39 cellular contexts compared by ENCODE assay signal in the genomic region with DNA sequence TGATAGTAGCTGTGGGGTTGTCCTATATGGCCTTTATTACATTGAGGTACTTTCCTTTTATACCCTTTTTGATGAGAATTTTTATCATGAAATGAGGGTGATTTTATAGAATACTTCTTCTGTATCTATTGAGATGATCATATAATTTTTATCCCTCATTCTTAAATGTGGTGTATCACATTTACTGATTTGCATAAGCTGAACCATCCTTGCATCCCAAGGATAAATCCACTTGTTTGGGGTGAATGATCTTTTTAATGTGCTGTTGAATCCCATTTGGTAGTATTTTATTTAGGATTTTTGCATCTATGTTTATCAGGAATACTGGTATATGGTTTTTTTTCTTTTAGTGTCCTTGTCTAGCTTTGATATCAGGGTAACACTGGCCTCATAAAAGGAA.
"Had no signal": no experiment of that assay in that cellular context is flagged by ENCODE, and none has a peak within 500 bp of the region (broad histone marks: within the 10 kb centered on the region; RNA-seq: fewer than 3 reads in every experiment).

No MANE protein-coding gene starts in this region.

- ATAC-seq: activated naive CD4-positive, alpha-beta T cell treated with anti-CD3 and anti-CD28 coated beads, Interleukin-2, amount 50 U/mL, for 72 hours; activated naive CD8-positive, alpha-beta T cell treated with anti-CD3 and anti-CD28 coated beads, Interleukin-2, amount 50 U/mL, for 24 hours; activated T-cell treated with anti-CD3 and anti-CD28 coated beads, Interleukin-2, amount 50 U/mL, for 4 hours; activated T-cell treated with anti-CD3 and anti-CD28 coated beads, Interleukin-2, amount 50 U/mL, for 72 hours; activated T-helper 17 cell treated with anti-CD3 and anti-CD28 coated beads, Interleukin-2, amount 50 U/mL, for 72 hours; body of pancreas had no signal

- H3K27me3 Mint-ChIP-seq: activated naive CD4-positive, alpha-beta T cell treated with anti-CD3 and anti-CD28 coated beads, Interleukin-2, amount 50 U/mL, for 24 hours had no signal

- H3K4me1 ChIP-seq: adrenal gland, ascending aorta, body of pancreas, breast epithelium had no signal

- H3K27ac ChIP-seq: adrenal gland, ascending aorta, body of pancreas, brain microvascular endothelial cell, breast epithelium, cardiac muscle cell had no signal

- H3K36me3 ChIP-seq: adrenal gland, ascending aorta, brain microvascular endothelial cell, breast epithelium, cardiac muscle cell had no signal

- DNase-seq: activated effector memory CD4-positive, alpha-beta T cell treated with anti-CD3 and anti-CD28 coated beads, Interleukin-2, amount 50 U/mL, for 16 hours; activated effector memory CD4-positive, alpha-beta T cell treated with Interleukin-2 at 50 U/mL for 16 hours; activated gamma-delta T cell; activated gamma-delta T cell treated with Interleukin-2 at 50 U/mL for 16 hours; activated naive CD4-positive, alpha-beta T cell; activated naive CD4-positive, alpha-beta T cell treated with anti-CD3 and anti-CD28 coated beads for 36 hours; activated naive CD4-positive, alpha-beta T cell treated with anti-CD3 and anti-CD28 coated beads, Interleukin-2, amount 10 ng/mL, durations not matched to agents 7 days and 5 days; activated naive CD4-positive, alpha-beta T cell treated with anti-CD3 and anti-CD28 coated beads, Interleukin-2, amount 50 U/mL, for 16 hours; activated naive CD4-positive, alpha-beta T cell treated with Interleukin-2 at 50 U/mL for 16 hours; activated naive CD8-positive, alpha-beta T cell treated with anti-CD3 and anti-CD28 coated beads for 36 hours; activated naive CD8-positive, alpha-beta T cell treated with anti-CD3 and anti-CD28 coated beads, Interleukin-2, amount 10 ng/mL, durations not matched to agents 7 days and 5 days; activated naive CD8-positive, alpha-beta T cell treated with anti-CD3 and anti-CD28 coated beads, Interleukin-2, amount 50 U/mL, for 24 hours; activated T-cell treated with anti-CD3 and anti-CD28 coated beads, Interleukin-2, amount 50 U/mL, for 4 hours; activated T-cell treated with anti-CD3 and anti-CD28 coated beads, Interleukin-2, amount 50 U/mL, for 48 hours; activated T-cell treated with anti-CD3 and anti-CD28 coated beads, Interleukin-2, amount 50 U/mL, for 72 hours; adrenal gland; amniotic stem cell; amygdala; anterior cingulate cortex; aorta; body of pancreas; brain microvascular endothelial cell; caudate nucleus; central memory CD4-positive, alpha-beta T cell; cerebellar nuclear complex had no signal

- H3K4me3 ChIP-seq: adrenal gland, ascending aorta, body of pancreas, breast epithelium, cardiac muscle cell had no signal

- H3K27ac Mint-ChIP-seq: activated naive CD4-positive, alpha-beta T cell treated with anti-CD3 and anti-CD28 coated beads for 36 hours; activated naive CD4-positive, alpha-beta T cell treated with anti-CD3 and anti-CD28 coated beads, Interleukin-2, amount 10 ng/mL, durations not matched to agents 7 days and 5 days; activated naive CD4-positive, alpha-beta T cell treated with anti-CD3 and anti-CD28 coated beads, Interleukin-2, amount 50 U/mL, for 24 hours; activated naive CD4-positive, alpha-beta T cell treated with anti-CD3 and anti-CD28 coated beads, Interleukin-2, amount 50 U/mL, for 72 hours; activated naive CD8-positive, alpha-beta T cell; activated naive CD8-positive, alpha-beta T cell treated with anti-CD3 and anti-CD28 coated beads for 36 hours; activated naive CD8-positive, alpha-beta T cell treated with anti-CD3 and anti-CD28 coated beads, Interleukin-2, amount 10 ng/mL, durations not matched to agents 7 days and 5 days; activated naive CD8-positive, alpha-beta T cell treated with anti-CD3 and anti-CD28 coated beads, Interleukin-2, amount 50 U/mL, for 24 hours; activated T-cell treated with anti-CD3 and anti-CD28 coated beads, Interleukin-2, amount 50 U/mL, for 72 hours; activated T-helper 1 cell treated with anti-CD3 and anti-CD28 coated beads, Interleukin-12 subunit alpha, Interleukin-12 subunit beta, Interleukin-2, Interleukin-4 antibody, amounts not matched to agents 30 ng/mL and 10 ng/mL and 1 ng/mL, durations not matched to agents 14 hours and 24 hours and 36 hours; activated T-helper 17 cell treated with anti-CD3 and anti-CD28 coated beads, Interleukin-2, amount 50 U/mL, for 72 hours; activated T-helper 2 cell treated with anti-CD3 and anti-CD28 coated beads, Interferon-gamma antibody, Interleukin-2, Interleukin-4, amounts not matched to agents 10 μg/mL and 5 μg/mL and 100 μg/mL, durations not matched to agents 14 hours and 24 hours and 36 hours; brain had no signal

- H3K27me3 ChIP-seq: adrenal gland, ascending aorta, body of pancreas, brain microvascular endothelial cell, breast epithelium, cardiac muscle cell had no signal

- FAIRE-seq: astrocyte, bronchial epithelial cell, colon had no signal

- H3K4me1 Mint-ChIP-seq: brain; central memory CD8-positive, alpha-beta T cell had no signal

- H3K4me3 Mint-ChIP-seq: activated naive CD4-positive, alpha-beta T cell treated with anti-CD3 and anti-CD28 coated beads for 36 hours; activated naive CD4-positive, alpha-beta T cell treated with anti-CD3 and anti-CD28 coated beads, Interleukin-2, amount 10 ng/mL, durations not matched to agents 7 days and 5 days; activated naive CD4-positive, alpha-beta T cell treated with anti-CD3 and anti-CD28 coated beads, Interleukin-2, amount 50 U/mL, for 24 hours; activated naive CD8-positive, alpha-beta T cell; activated naive CD8-positive, alpha-beta T cell treated with anti-CD3 and anti-CD28 coated beads for 36 hours; activated naive CD8-positive, alpha-beta T cell treated with anti-CD3 and anti-CD28 coated beads, Interleukin-2, amount 10 ng/mL, durations not matched to agents 7 days and 5 days; activated naive CD8-positive, alpha-beta T cell treated with anti-CD3 and anti-CD28 coated beads, Interleukin-2, amount 50 U/mL, for 24 hours; activated T-cell treated with anti-CD3 and anti-CD28 coated beads, Interleukin-2, amount 50 U/mL, for 4 hours; activated T-cell treated with anti-CD3 and anti-CD28 coated beads, Interleukin-2, amount 50 U/mL, for 72 hours; activated T-helper 1 cell treated with anti-CD3 and anti-CD28 coated beads, Interleukin-12 subunit alpha, Interleukin-12 subunit beta, Interleukin-2, Interleukin-4 antibody, amounts not matched to agents 30 ng/mL and 10 ng/mL and 1 ng/mL, durations not matched to agents 14 hours and 24 hours and 36 hours; activated T-helper 17 cell treated with anti-CD3 and anti-CD28 coated beads, Interleukin-2, amount 50 U/mL, for 72 hours; brain; central memory CD8-positive, alpha-beta T cell had no signal
